ENCODE assay signal across 27 cellular contexts in the genomic region with DNA sequence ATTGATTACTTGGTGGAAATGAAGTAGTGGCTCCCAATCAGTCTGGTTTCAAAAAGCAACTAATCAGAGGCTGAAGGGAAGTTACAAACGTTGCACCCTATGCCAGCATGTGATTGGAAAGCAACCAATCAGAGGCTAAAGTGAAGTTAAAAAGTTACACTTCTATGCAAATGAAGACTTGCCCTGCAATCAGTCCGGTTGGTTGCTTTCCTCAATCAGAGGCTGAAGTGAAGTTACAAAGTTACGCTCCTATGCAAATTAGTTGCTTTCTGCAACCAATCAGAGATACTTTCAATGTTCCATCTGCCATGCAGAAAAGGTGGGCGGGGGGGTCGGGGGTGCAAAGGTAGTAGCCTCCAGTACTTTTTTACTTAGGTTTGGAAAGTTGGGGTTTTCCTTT.
"Had no signal": no experiment of that assay in that cellular context is flagged by ENCODE, and none has a peak within 500 bp of the region (broad histone marks: within the 10 kb centered on the region; RNA-seq: fewer than 3 reads in every experiment).

No MANE protein-coding gene starts in this region.

- H3K27me3 Mint-ChIP-seq: dendritic cell treated with granulocyte-macrophage colony-stimulating factor and Interleukin-4, amounts not matched to agents 40 ng/mL and 50 ng/mL, for 4 days; naive thymus-derived CD4-positive, alpha-beta T cell; stimulated activated naive B cell treated with anti-CD40 and anti-IgM and Interleukin-4, amounts not matched to agents 10 μg/mL and 1 μg/mL and 100 μg/mL, for 72 hours; stimulated activated naive CD8-positive, alpha-beta T cell treated with anti-CD3 and anti-CD28 coated beads, Interleukin-15, Interleukin-2, amounts not matched to agents 100 ng/mL and 50 ng/mL, for 24 hours had no signal

- H3K27ac ChIP-seq: epithelial cell of prostate, gastrocnemius medialis, hepatocyte, left lung, neural progenitor cell, parathyroid adenoma, right lobe of liver, thoracic aorta, tibial nerve, upper lobe of left lung had no signal

- H3K27me3 ChIP-seq: gastrocnemius medialis, hepatocyte, left lung, neural progenitor cell, right lobe of liver, tibial nerve, upper lobe of left lung had no signal

- H3K4me2 ChIP-seq: hepatocyte, neural progenitor cell had no signal

- H3K36me3 Mint-ChIP-seq: neural progenitor cell; stimulated activated naive B cell treated with anti-CD40 and anti-IgM and Interleukin-4, amounts not matched to agents 10 μg/mL and 1 μg/mL and 100 μg/mL, for 72 hours had no signal

- H3K4me1 ChIP-seq: gastrocnemius medialis, left lung, neural progenitor cell, parathyroid adenoma, right lobe of liver, tibial nerve, upper lobe of left lung had no signal

- H3K79me2 ChIP-seq: hepatocyte, parathyroid adenoma had no signal

- H3K4me1 Mint-ChIP-seq: endodermal cell; naive thymus-derived CD4-positive, alpha-beta T cell; nephron; stimulated activated naive B cell treated with anti-CD40 and anti-IgM and Interleukin-4, amounts not matched to agents 10 μg/mL and 1 μg/mL and 100 μg/mL, for 72 hours had no signal

- H3K27ac Mint-ChIP-seq: dendritic cell treated with granulocyte-macrophage colony-stimulating factor and Interleukin-4, amounts not matched to agents 40 ng/mL and 50 ng/mL, for 4 days; endodermal cell; naive thymus-derived CD4-positive, alpha-beta T cell; nephron; neural progenitor cell; progenitor cell of endocrine pancreas; stimulated activated naive B cell treated with anti-CD40 and anti-IgM and Interleukin-4, amounts not matched to agents 10 μg/mL and 1 μg/mL and 100 μg/mL, for 72 hours; stimulated activated naive CD8-positive, alpha-beta T cell treated with anti-CD3 and anti-CD28 coated beads, Interleukin-15, Interleukin-2, amounts not matched to agents 100 ng/mL and 50 ng/mL, for 24 hours had no signal

- H3K4me3 ChIP-seq: gastrocnemius medialis, hepatocyte, left lung, neural progenitor cell, right lobe of liver, thoracic aorta, tibial nerve, upper lobe of left lung had no signal

- ATAC-seq: esophagus mucosa; gastrocnemius medialis; left lung; naive thymus-derived CD4-positive, alpha-beta T cell; right lobe of liver; stimulated activated naive B cell treated with anti-CD40 and anti-IgM and Interleukin-4, amounts not matched to agents 10 μg/mL and 1 μg/mL and 100 μg/mL, for 72 hours had no signal

- H2AFZ ChIP-seq: hepatocyte, neural progenitor cell, parathyroid adenoma had no signal

- DNase-seq: effector CD8-positive, alpha-beta T cell; endodermal cell; foreskin fibroblast; gastrocnemius medialis; head of caudate nucleus; kidney; left lung; mesenchymal stem cell; midbrain; naive thymus-derived CD4-positive, alpha-beta T cell; right lobe of liver; small intestine; stimulated activated CD4-positive, alpha-beta T cell treated with anti-CD3 and anti-CD28 coated beads, Interleukin-15, amount 100 ng/mL, for 24 hours; stimulated activated CD4-positive, alpha-beta T cell treated with anti-CD3 and anti-CD28 coated beads, Interleukin-2, amount 100 ng/mL, for 48 hours; stimulated activated naive B cell treated with anti-CD40 and anti-IgM and Interleukin-4, amounts not matched to agents 10 μg/mL and 1 μg/mL and 100 μg/mL, for 72 hours; upper lobe of left lung had no signal

- H3K9ac ChIP-seq: neural progenitor cell, parathyroid adenoma had no signal

- H3K4me3 Mint-ChIP-seq: dendritic cell treated with granulocyte-macrophage colony-stimulating factor and Interleukin-4, amounts not matched to agents 40 ng/mL and 50 ng/mL, for 4 days; endodermal cell; naive thymus-derived CD4-positive, alpha-beta T cell; nephron; neural progenitor cell; stimulated activated naive B cell treated with anti-CD40 and anti-IgM and Interleukin-4, amounts not matched to agents 10 μg/mL and 1 μg/mL and 100 μg/mL, for 72 hours; stimulated activated naive CD8-positive, alpha-beta T cell treated with anti-CD3 and anti-CD28 coated beads, Interleukin-15, Interleukin-2, amounts not matched to agents 100 ng/mL and 50 ng/mL, for 24 hours had no signal

- H3K9me3 ChIP-seq: gastrocnemius medialis, right lobe of liver, thoracic aorta, tibial nerve, upper lobe of left lung had no signal

- H3K36me3 ChIP-seq: gastrocnemius medialis, left lung, neural progenitor cell, right lobe of liver, thoracic aorta, tibial nerve, upper lobe of left lung had no signal
